In the genomic region with DNA sequence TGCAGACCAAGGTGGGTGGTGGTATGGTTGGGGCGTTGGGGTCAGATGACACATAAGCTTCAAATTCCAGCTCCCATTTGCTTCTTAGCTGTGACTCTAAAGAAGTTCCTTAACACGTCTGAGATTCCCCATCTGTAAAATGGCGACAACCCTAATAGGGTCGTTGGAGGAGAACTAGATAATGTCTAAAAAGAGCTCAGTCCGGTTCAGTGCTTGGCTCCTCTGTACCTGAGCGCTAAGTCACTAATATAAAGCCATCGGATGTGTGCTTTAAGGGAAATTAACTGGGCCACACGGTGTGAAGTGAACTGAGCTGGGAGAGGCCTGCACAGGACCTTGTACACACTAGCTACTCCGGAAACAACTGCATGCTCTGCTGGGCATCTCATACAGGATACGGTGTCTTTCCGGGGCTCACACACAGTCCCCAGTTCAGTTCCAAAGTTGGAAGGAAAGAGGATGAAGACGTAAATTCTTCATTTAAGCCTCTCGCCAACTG, we compare ENCODE assay signal across 8 cellular contexts. TPM values are rescaled to one million over a fixed set of nuclear protein-coding genes. Genes with fewer than 3 reads are reported as not detected.
DNase-seq lines count a peak whose midpoint lies in the region; ATAC-seq lines count a peak whose summit lies in the region.

No MANE protein-coding gene starts in this region.

- H3K27ac ChIP-seq in aorta (ENCODE audit: low read depth in 1 of 2, low read length in 2 of 2): no peak overlapping the region

- peak overlapping the region; percentile 97 for H3K27ac Mint-ChIP-seq in activated naive CD8-positive, alpha-beta T cell treated with anti-CD3 and anti-CD28 coated beads, Interleukin-2, amount 10 ng/mL, durations not matched to agents 7 days and 5 days
- H3K27ac Mint-ChIP-seq in memory B cell: peak overlapping the region; percentile 97

- no peaks in the 10 kb centered on the region for H3K4me1 ChIP-seq in aorta (ENCODE audit: control insufficient read depth in 1 of 2, insufficient read depth in 2 of 2, low read length in 2 of 2)

- 66 to 68% methylated on average over 13 of the region's 13 CpGs for WGBS in aorta, 2 donors

- no peak overlapping the region for H3K4me3 ChIP-seq in aorta (ENCODE audit: low read length in 2 of 2)

- H3K36me3 Mint-ChIP-seq in activated naive CD8-positive, alpha-beta T cell treated with anti-CD3 and anti-CD28 coated beads, Interleukin-2, amount 10 ng/mL, durations not matched to agents 7 days and 5 days: peaks cover 16% of the 10 kb centered on the region
- H3K36me3 Mint-ChIP-seq in memory B cell: peaks cover 11% of the 10 kb centered on the region

- POLR2A ChIA-PET in activated naive CD8-positive, alpha-beta T cell treated with anti-CD3 and anti-CD28 coated beads, Interleukin-2, amount 10 ng/mL, durations not matched to agents 7 days and 5 days (lab: Charles Lee): interaction anchor here (0.6 to 1.6 kb wide), 17 partner anchors 9 to 398 kb away, joined by 3 to 12 read pairs (median 3); partner anchors contain the start of genes AVPI1, MARVELD1, PI4K2A and R3HCC1L

- peaks cover 29% of the 10 kb centered on the region for H3K4me1 Mint-ChIP-seq in activated naive CD8-positive, alpha-beta T cell treated with anti-CD3 and anti-CD28 coated beads, Interleukin-2, amount 10 ng/mL, durations not matched to agents 7 days and 5 days
- H3K4me1 Mint-ChIP-seq in memory B cell: peaks cover 36% of the 10 kb centered on the region

- intact Hi-C loops in aorta (cut with DNase I): no loop called here

- H3K9me3 Mint-ChIP-seq in activated naive CD8-positive, alpha-beta T cell treated with anti-CD3 and anti-CD28 coated beads, Interleukin-2, amount 10 ng/mL, durations not matched to agents 7 days and 5 days: no peaks in the 10 kb centered on the region
- H3K9me3 Mint-ChIP-seq in memory B cell: no peaks in the 10 kb centered on the region

- peak overlapping the region; percentile 96 for H3K4me3 Mint-ChIP-seq in activated naive CD8-positive, alpha-beta T cell treated with anti-CD3 and anti-CD28 coated beads, Interleukin-2, amount 10 ng/mL, durations not matched to agents 7 days and 5 days
- H3K4me3 Mint-ChIP-seq in memory B cell: peak overlapping the region; percentile 98

- DNase-seq in NOMO-1 treated with DMSO at 0.1 percent for 48 hours (lab: John Stamatoyannopoulos, UW; ENCODE audit: unreplicated experiment): peak; percentile 34
- DNase-seq in NOMO-1 (lab: John Stamatoyannopoulos, UW; ENCODE audit: unreplicated experiment in 2 of 2): no peak
- DNase-seq in activated naive CD8-positive, alpha-beta T cell treated with anti-CD3 and anti-CD28 coated beads, Interleukin-2, amount 10 ng/mL, durations not matched to agents 7 days and 5 days: no peak
- no peak for DNase-seq in memory B cell (ENCODE audit: low spot score in 2 of 2)
- peak in 1 of 2 donors; percentile 10 for DNase-seq in aorta
- DNase-seq in GF-D8 (lab: John Stamatoyannopoulos, UW): no peak

- H3K36me3 ChIP-seq in aorta (ENCODE audit: control insufficient read depth in 1 of 2, insufficient read depth in 2 of 2, low read length in 1 of 2): peaks cover 0 to 2% of the 10 kb centered on the region in 2 donors

- no peaks in the 10 kb centered on the region for H3K27me3 Mint-ChIP-seq in activated naive CD8-positive, alpha-beta T cell treated with anti-CD3 and anti-CD28 coated beads, Interleukin-2, amount 10 ng/mL, durations not matched to agents 7 days and 5 days
- H3K27me3 Mint-ChIP-seq in memory B cell: no peaks in the 10 kb centered on the region

- peak; percentile 2 for ATAC-seq in HG03280 (IDR thresholded peaks at IDR 0.05; ENCODE audit: unreplicated experiment)
- ATAC-seq in activated naive CD8-positive, alpha-beta T cell treated with anti-CD3 and anti-CD28 coated beads, Interleukin-2, amount 10 ng/mL, durations not matched to agents 7 days and 5 days (ENCODE audit: low read depth): peak; percentile 34
- ATAC-seq in memory B cell (ENCODE audit: low read depth): peak; percentile 28
- peak; percentile 3 for ATAC-seq in aorta (ENCODE audit: low FRiP score)
- ATAC-seq in HG03469 (IDR thresholded peaks at IDR 0.05; ENCODE audit: unreplicated experiment): no peak

- no peaks in the 10 kb centered on the region for H3K27me3 ChIP-seq in aorta (ENCODE audit: control insufficient read depth in 1 of 2, insufficient read depth in 2 of 2, low read length in 1 of 2)

- no peaks in the 10 kb centered on the region for H3K9me3 ChIP-seq in aorta (ENCODE audit: control insufficient read depth, low read length)

RNA-seq across cellular contexts. Expression of gene ZFYVE27, which starts 0.5 kb away (rescaled TPM):
- 10 to 100 TPM; 36.9 to 43.4 TPM for total RNA-seq in activated naive CD8-positive, alpha-beta T cell treated with anti-CD3 and anti-CD28 coated beads, Interleukin-2, amount 10 ng/mL, durations not matched to agents 7 days and 5 days
- 10 to 100 TPM; 23.0 to 33.2 TPM for total RNA-seq in aorta
- polyA plus RNA-seq in aorta: 10 to 100 TPM in 1 of 2 donors, 1 to 10 TPM in 1; 6.1 to 24.6 TPM

RNA-seq across cellular contexts. Expression of gene MARVELD1, which starts 22.9 kb away (rescaled TPM):
- total RNA-seq in activated naive CD8-positive, alpha-beta T cell treated with anti-CD3 and anti-CD28 coated beads, Interleukin-2, amount 10 ng/mL, durations not matched to agents 7 days and 5 days: 1 to 10 TPM; 2.6 to 3.3 TPM
- 10 to 100 TPM; 87.4 to 92.4 TPM for total RNA-seq in aorta
- 10 to 100 TPM; 48.1 to 85.8 TPM for polyA plus RNA-seq in aorta

RNA-seq across cellular contexts. Expression of gene SFRP5, which starts 35.3 kb away (rescaled TPM):
- total RNA-seq in activated naive CD8-positive, alpha-beta T cell treated with anti-CD3 and anti-CD28 coated beads, Interleukin-2, amount 10 ng/mL, durations not matched to agents 7 days and 5 days: under 1 TPM; 0.22 to 0.23 TPM
- total RNA-seq in aorta: 1 to 10 TPM; 1.4 to 3.7 TPM
- polyA plus RNA-seq in aorta: 1 to 10 TPM in 1 of 2 donors, under 1 TPM in 1; 0.36 to 8.8 TPM

RNA-seq across cellular contexts. Expression of gene AVPI1, which starts 49.4 kb away (rescaled TPM):
- total RNA-seq in activated naive CD8-positive, alpha-beta T cell treated with anti-CD3 and anti-CD28 coated beads, Interleukin-2, amount 10 ng/mL, durations not matched to agents 7 days and 5 days: 1 to 10 TPM; 2.4 to 2.9 TPM
- total RNA-seq in aorta: 10 to 100 TPM; 17.1 to 18.3 TPM
- polyA plus RNA-seq in aorta: 10 to 100 TPM; 12.4 to 15.1 TPM

Comparison
In these comparisons a context has a peak if more than half of its experiments do, and no peak if none do; other contexts are left out.
1. RNA of gene MARVELD1, which starts 22.9 kb away (total RNA-seq): 87.4 to 92.4 TPM in aorta; 2.6 to 3.3 TPM in activated naive CD8-positive, alpha-beta T cell treated with anti-CD3 and anti-CD28 coated beads, Interleukin-2, amount 10 ng/mL, durations not matched to agents 7 days and 5 days; every median in the first group is over 10 times any median in the second.